In the genomic region with DNA sequence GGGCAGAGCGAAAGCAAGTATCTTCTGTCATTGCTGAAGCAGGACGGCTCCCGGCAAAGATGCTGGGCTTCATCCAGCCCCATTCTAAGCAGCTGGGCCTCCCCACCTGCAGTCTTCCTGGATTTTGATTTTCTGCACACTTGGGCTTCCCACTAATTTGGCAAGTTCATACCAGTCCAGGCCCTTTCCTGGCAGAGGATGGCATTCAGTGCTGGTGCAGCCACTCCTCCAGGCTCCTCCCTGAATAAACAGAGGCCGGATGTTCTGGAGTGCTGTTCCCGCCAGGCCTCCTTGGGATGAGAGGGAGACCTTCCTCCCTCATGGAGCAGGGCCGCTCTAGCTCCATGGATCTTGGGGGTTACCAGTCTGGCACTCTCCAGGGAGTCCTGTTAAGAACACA, we compare ENCODE assay signal across 10 cellular contexts. TPM values are rescaled to one million over a fixed set of nuclear protein-coding genes. Genes with fewer than 3 reads are reported as not detected.
A peak's percentile ranks its signal among the peaks of the same experiment; 100 is the strongest.
DNase-seq lines count a peak whose midpoint lies in the region; ATAC-seq and TF ChIP-seq lines count a peak whose summit lies in the region.
"Had no signal": no experiment of that assay in that cellular context is flagged by ENCODE, and none has a peak within 500 bp of the region (broad histone marks: within the 10 kb centered on the region; RNA-seq: fewer than 3 reads in every experiment).

No MANE protein-coding gene starts in this region.

- TF ChIP-seq CTCF in VCaP (conservative IDR thresholded peaks at IDR 0.05) (no peak), right atrium auricular region (IDR thresholded peaks at IDR 0.05) (no peak), stomach (IDR thresholded peaks at IDR 0.05) (no peak)

- H3K27me3 ChIP-seq in right atrium auricular region (no peaks in the 10 kb centered on the region), stomach (peaks cover 0 to 8% (median 0%) of the 10 kb centered on the region in 3 donors)

- H3K9me3 ChIP-seq in right atrium auricular region (no peaks in the 10 kb centered on the region), stomach (no peaks in the 10 kb centered on the region)

- H3K36me3 ChIP-seq in right atrium auricular region (peaks cover 5% of the 10 kb centered on the region), stomach (peaks cover 0 to 17% (median 1%) of the 10 kb centered on the region in 4 donors)

- DNase-seq in NCI-H748 (lab: John Stamatoyannopoulos, UW; ENCODE audit: unreplicated experiment) (peak; percentile 22), NCI-H748 treated with DMSO at 0.1 percent for 48 hours (lab: John Stamatoyannopoulos, UW) (no peak), right atrium auricular region (ENCODE audit: low spot score) (peak; percentile 73), stomach (peak; percentile 75)
- DNase-seq: activated CD4-positive, CD25-positive, alpha-beta regulatory T cell; AML-193 had no signal

- H3K4me1 ChIP-seq in right atrium auricular region (peaks cover 0 to 70% of the 10 kb centered on the region in 2 donors), stomach (peaks cover 63 to 80% (median 70%) of the 10 kb centered on the region in 4 donors)

- intact Hi-C loops in stomach (cut with DNase I; ENCODE audit: low total_unique reads), result no loop called here

- H3K4me3 ChIP-seq in right atrium auricular region, result peak overlapping the region in 1 of 2 donors; percentile 93
- H3K4me3 ChIP-seq in stomach, result peak overlapping the region; percentile 85 to 98 (median 93)

- 39 to 58% (median 51%) methylated on average over 6 of the region's 6 CpGs for WGBS in stomach, 5 donors

- TF ChIP-seq POLR2A in stomach (IDR thresholded peaks at IDR 0.05), result no peak

- ATAC-seq in GM18511 (IDR thresholded peaks at IDR 0.05; ENCODE audit: unreplicated experiment), result no peak
- ATAC-seq in HG03039 (IDR thresholded peaks at IDR 0.05; ENCODE audit: unreplicated experiment), result no peak
- no peak for ATAC-seq in HG03457 (IDR thresholded peaks at IDR 0.05; ENCODE audit: unreplicated experiment)

- TF ChIP-seq EP300 in stomach (IDR thresholded peaks at IDR 0.05), result peak; percentile 22

- peak overlapping the region; percentile 7; the same call in 1 of the 2 replicates for H3K27ac ChIP-seq in VCaP
- H3K27ac ChIP-seq in right atrium auricular region, result peak overlapping the region; percentile 99
- peak overlapping the region; percentile 40 to 100 (median 97) for H3K27ac ChIP-seq in stomach

RNA-seq across cellular contexts. Expression of gene BAG3, which starts 3.4 kb away (rescaled TPM):
- total RNA-seq in right atrium auricular region (100 to 1,000 TPM; 126 to 152 TPM), stomach (100 to 1,000 TPM in 1 of 5 donors, 10 to 100 TPM in 3, 1 to 10 TPM in 1; 8.4 to 113 (median 27.8) TPM)
- polyA plus RNA-seq in stomach, result 10 to 100 TPM; 18.9 to 37.8 (median 26.9) TPM

RNA-seq across cellular contexts. Expression of gene TIAL1, which starts 57.8 kb away (rescaled TPM):
- total RNA-seq in right atrium auricular region, result 10 to 100 TPM; 32.5 to 39.2 TPM
- total RNA-seq in stomach, result 100 to 1,000 TPM in 1 of 5 donors, 10 to 100 TPM in 4; 22.6 to 140 (median 49.6) TPM
- 10 to 100 TPM; 24.3 to 68.3 (median 29.0) TPM for polyA plus RNA-seq in stomach

Comparison
In these comparisons a context has a peak if more than half of its experiments do, and no peak if none do; other contexts are left out.
1. H3K27ac ChIP-seq: peak in every context shown above with its lines; median percentile 99 in right atrium auricular region; 97 in stomach; 7 in VCaP.